Comparison of ENCODE assay signal across 38 cellular contexts in genomic region chr1:12712929-12713328, GRCh38. TPM values are rescaled to one million over a fixed set of nuclear protein-coding genes. Genes with fewer than 3 reads are reported as not detected.
"Had no signal": no experiment of that assay in that cellular context is flagged by ENCODE, and none has a peak within 500 bp of the region (broad histone marks: within the 10 kb centered on the region; RNA-seq: fewer than 3 reads in every experiment).

No MANE protein-coding gene starts in this region.

- H3K36me3 Mint-ChIP-seq: activated naive CD4-positive, alpha-beta T cell treated with anti-CD3 and anti-CD28 coated beads, Interleukin-2, amount 50 U/mL, for 24 hours; activated naive CD8-positive, alpha-beta T cell treated with anti-CD3 and anti-CD28 coated beads, Interleukin-2, amount 10 ng/mL, durations not matched to agents 7 days and 5 days; T-cell had no signal

- H3K36me3 ChIP-seq: ascending aorta, breast epithelium, MG63, Peyer's patch, WERI-Rb-1 had no signal

- H3K9me3 Mint-ChIP-seq: activated CD8-positive, alpha-beta T cell treated with anti-CD3 and anti-CD28 coated beads for 36 hours; activated naive CD4-positive, alpha-beta T cell treated with anti-CD3 and anti-CD28 coated beads, Interleukin-2, amount 50 U/mL, for 24 hours; activated naive CD8-positive, alpha-beta T cell treated with anti-CD3 and anti-CD28 coated beads, Interleukin-2, amount 10 ng/mL, durations not matched to agents 7 days and 5 days; activated T-helper 2 cell treated with anti-CD3 and anti-CD28 coated beads, Interferon-gamma antibody, Interleukin-2, Interleukin-4, amounts not matched to agents 10 μg/mL and 5 μg/mL and 100 μg/mL, durations not matched to agents 14 hours and 24 hours and 36 hours; T-cell had no signal

- H3K9me3 ChIP-seq: ascending aorta, breast epithelium, MG63, Peyer's patch had no signal

- H3K4me1 ChIP-seq: ascending aorta, breast epithelium, Peyer's patch had no signal

- H3K4me1 Mint-ChIP-seq: activated naive CD4-positive, alpha-beta T cell treated with anti-CD3 and anti-CD28 coated beads, Interleukin-2, amount 50 U/mL, for 24 hours; activated naive CD8-positive, alpha-beta T cell treated with anti-CD3 and anti-CD28 coated beads, Interleukin-2, amount 10 ng/mL, durations not matched to agents 7 days and 5 days; T-cell; T-helper 17 cell had no signal

- H3K27ac Mint-ChIP-seq: activated CD8-positive, alpha-beta T cell treated with anti-CD3 and anti-CD28 coated beads for 36 hours; activated naive CD4-positive, alpha-beta T cell treated with anti-CD3 and anti-CD28 coated beads, Interleukin-2, amount 50 U/mL, for 24 hours; activated naive CD8-positive, alpha-beta T cell treated with anti-CD3 and anti-CD28 coated beads, Interleukin-2, amount 10 ng/mL, durations not matched to agents 7 days and 5 days; activated T-helper 2 cell treated with anti-CD3 and anti-CD28 coated beads, Interferon-gamma antibody, Interleukin-2, Interleukin-4, amounts not matched to agents 10 μg/mL and 5 μg/mL and 100 μg/mL, durations not matched to agents 14 hours and 24 hours and 36 hours; T-cell; T-helper 17 cell had no signal

- H3K4me3 ChIP-seq: ascending aorta, breast epithelium, MG63, Peyer's patch had no signal

- ATAC-seq: activated CD8-positive, alpha-beta T cell treated with anti-CD3 and anti-CD28 coated beads for 36 hours; PC-3; SK-N-SH treated with all-trans-retinoic acid at 6 μM for 48 hours; T-cell; T-helper 17 cell had no signal

- DNase-seq: activated CD4-positive, alpha-beta T cell treated with anti-CD3 and anti-CD28 coated beads for 1 hour; activated CD4-positive, alpha-beta T cell treated with anti-CD3 and anti-CD28 coated beads for 48 hours; activated CD4-positive, CD25-positive, alpha-beta regulatory T cell; activated CD8-positive, alpha-beta T cell treated with anti-CD3 and anti-CD28 coated beads for 36 hours; activated gamma-delta T cell; activated naive CD4-positive, alpha-beta T cell treated with Interleukin-2 at 50 U/mL for 16 hours; activated naive CD8-positive, alpha-beta T cell treated with anti-CD3 and anti-CD28 coated beads, Interleukin-2, amount 10 ng/mL, durations not matched to agents 7 days and 5 days; activated T-cell treated with anti-CD3 and anti-CD28 coated beads, Interleukin-2, amount 50 U/mL, for 1 hour; amygdala; cerebellar nuclear complex; Kasumi-1; MG63; NCI-H1048; NCI-H1436 treated with DMSO at 0.1 percent for 48 hours; NCI-H1694 treated with DMSO at 0.1 percent for 48 hours; NCI-H2029 treated with DMSO at 0.1 percent for 48 hours; NCI-H2107; NCI-H2171; NCI-H510A; NCI-H526; NCI-H748 treated with DMSO at 0.1 percent for 48 hours; NK-92 treated with Interleukin-12 subunit alpha and Interleukin-12 subunit beta, amount 100 ng/mL, for 24 hours; PC-3; Peyer's patch; RPMI8226; SIG-M5; T-cell; T-helper 17 cell; T1000; WERI-Rb-1 had no signal

- H3K27ac ChIP-seq: ascending aorta, breast epithelium, Peyer's patch, WERI-Rb-1 had no signal

- H3K4me3 Mint-ChIP-seq: activated CD8-positive, alpha-beta T cell treated with anti-CD3 and anti-CD28 coated beads for 36 hours; activated naive CD4-positive, alpha-beta T cell treated with anti-CD3 and anti-CD28 coated beads, Interleukin-2, amount 50 U/mL, for 24 hours; activated naive CD8-positive, alpha-beta T cell treated with anti-CD3 and anti-CD28 coated beads, Interleukin-2, amount 10 ng/mL, durations not matched to agents 7 days and 5 days; T-cell; T-helper 17 cell had no signal

- H3K27me3 ChIP-seq: ascending aorta, breast epithelium, MG63, Peyer's patch had no signal

RNA-seq across cellular contexts. Expression of gene AADACL3, which starts 3.0 kb away (rescaled TPM):
- total RNA-seq: activated CD8-positive, alpha-beta memory T cell treated with anti-CD3 and anti-CD28 coated beads for 36 hours; activated CD8-positive, alpha-beta T cell treated with anti-CD3 and anti-CD28 coated beads for 36 hours; activated naive CD8-positive, alpha-beta T cell treated with anti-CD3 and anti-CD28 coated beads, Interleukin-2, amount 10 ng/mL, durations not matched to agents 7 days and 5 days; activated T-helper 2 cell treated with anti-CD3 and anti-CD28 coated beads, Interferon-gamma antibody, Interleukin-2, Interleukin-4, amounts not matched to agents 10 μg/mL and 5 μg/mL and 100 μg/mL, durations not matched to agents 14 hours and 24 hours and 36 hours; ascending aorta; cardiac septum; PC-3; Peyer's patch; SK-MEL-5; T-cell; T-helper 17 cell had no signal

RNA-seq across cellular contexts. Expression of gene CFAP107, which starts 33.1 kb away (rescaled TPM):
- total RNA-seq: activated CD8-positive, alpha-beta memory T cell treated with anti-CD3 and anti-CD28 coated beads for 36 hours; activated CD8-positive, alpha-beta T cell treated with anti-CD3 and anti-CD28 coated beads for 36 hours; activated naive CD8-positive, alpha-beta T cell treated with anti-CD3 and anti-CD28 coated beads, Interleukin-2, amount 10 ng/mL, durations not matched to agents 7 days and 5 days; activated T-helper 2 cell treated with anti-CD3 and anti-CD28 coated beads, Interferon-gamma antibody, Interleukin-2, Interleukin-4, amounts not matched to agents 10 μg/mL and 5 μg/mL and 100 μg/mL, durations not matched to agents 14 hours and 24 hours and 36 hours; ascending aorta; breast epithelium; cardiac septum; PC-3; Peyer's patch; SK-MEL-5; T-cell; T-helper 17 cell had no signal
